In genomic region chr15:52261498-52262242, GRCh38 we compare ENCODE assay signal across 8 cellular contexts. TPM values are rescaled to one million over a fixed set of nuclear protein-coding genes. Genes with fewer than 3 reads are reported as not detected.
DNase-seq lines count a peak whose midpoint lies in the region; ATAC-seq and TF ChIP-seq lines count a peak whose summit lies in the region.

No MANE protein-coding gene starts in this region.

- peaks cover 31% of the 10 kb centered on the region for H3K4me1 Mint-ChIP-seq in activated CD4-positive, alpha-beta T cell treated with anti-CD3 and anti-CD28 coated beads for 36 hours

- H3K27me3 Mint-ChIP-seq in activated CD4-positive, alpha-beta T cell treated with anti-CD3 and anti-CD28 coated beads for 36 hours = no peaks in the 10 kb centered on the region

- H3K9me3 ChIP-seq in HUES48 (ENCODE audit: control insufficient read depth, insufficient read depth, low read length) (no peaks in the 10 kb centered on the region), ectodermal cell (ENCODE audit: control insufficient read depth, low read length) (no peaks in the 10 kb centered on the region), mesodermal cell (ENCODE audit: control insufficient read depth, low read length) (no peaks in the 10 kb centered on the region)

- peaks cover 39% of the 10 kb centered on the region for H3K4me1 ChIP-seq in HUES48 (ENCODE audit: control insufficient read depth, insufficient read depth, low read length)
- H3K4me1 ChIP-seq in ectodermal cell (ENCODE audit: control insufficient read depth, insufficient read depth, low read length) = peaks cover 71% of the 10 kb centered on the region
- peaks cover 25% of the 10 kb centered on the region for H3K4me1 ChIP-seq in mesodermal cell (ENCODE audit: control insufficient read depth, insufficient read depth, low read length, poor library complexity, severe bottlenecking)

- intact Hi-C loops in activated CD4-positive, alpha-beta T cell treated with anti-CD3 and anti-CD28 coated beads for 36 hours (cut with DNase I, micrococcal nuclease) = loop anchor here (2.0 kb wide), 2 partner anchors 297 to 417 kb away; partner anchors contain the start of gene ATOSA (in 1 of the 2)

- peak; percentile 95 for ATAC-seq in GM21528 (IDR thresholded peaks at IDR 0.05; ENCODE audit: low FRiP score, unreplicated experiment)
- peak; percentile 100 for ATAC-seq in activated CD4-positive, alpha-beta T cell treated with anti-CD3 and anti-CD28 coated beads for 36 hours
- peak; percentile 99 for ATAC-seq in stimulated activated naive CD8-positive, alpha-beta T cell treated with anti-CD3 and anti-CD28 coated beads, Interleukin-15, Interleukin-2, amounts not matched to agents 100 U/mL and 50 U/mL, for 24 hours

- H3K9me3 Mint-ChIP-seq in activated CD4-positive, alpha-beta T cell treated with anti-CD3 and anti-CD28 coated beads for 36 hours (ENCODE audit: low read depth) = no peaks in the 10 kb centered on the region

- H3K9ac ChIP-seq in HUES48 (ENCODE audit: low read depth, low read length) = peak overlapping the region; percentile 74

- CTCF ChIA-PET in activated CD4-positive, alpha-beta T cell treated with anti-CD3 and anti-CD28 coated beads for 36 hours (lab: Charles Lee) = interaction anchor here (0.6 to 3.6 kb wide), 11 partner anchors 9 to 474 kb away, joined by 3 to 10 read pairs (median 3); no protein-coding TSS in a partner anchor

- peak; percentile 80 for DNase-seq in GM10266 (ENCODE audit: extremely low spot score)
- DNase-seq in activated CD4-positive, alpha-beta T cell treated with anti-CD3 and anti-CD28 coated beads for 36 hours = peak; percentile 83
- DNase-seq in stimulated activated naive CD8-positive, alpha-beta T cell treated with anti-CD3 and anti-CD28 coated beads, Interleukin-15, Interleukin-2, amounts not matched to agents 100 U/mL and 50 U/mL, for 24 hours = peak; percentile 70
- DNase-seq in NCI-H1048 (lab: John Stamatoyannopoulos, UW) = no peak

- no peaks in the 10 kb centered on the region for H3K36me3 Mint-ChIP-seq in activated CD4-positive, alpha-beta T cell treated with anti-CD3 and anti-CD28 coated beads for 36 hours (ENCODE audit: low read depth)

- H3K4me3 ChIP-seq in HUES48 (ENCODE audit: low read depth, low read length) = peak overlapping the region; percentile 12; the same call in 1 of the 2 replicates
- no peak overlapping the region for H3K4me3 ChIP-seq in ectodermal cell (ENCODE audit: insufficient read depth, low read depth, low read length)
- H3K4me3 ChIP-seq in mesodermal cell (ENCODE audit: extremely low read depth, insufficient read depth, low read length, poor library complexity, severe bottlenecking) = no peak overlapping the region

- WGBS in ectodermal cell, 2 experiments = 5 to 8% methylated on average over 8 of the region's 8 CpGs
- WGBS in mesodermal cell (ENCODE audit: insufficient coverage in 2 of 2), 2 experiments = 10 to 38% methylated on average over 2 to 5 of the region's 8 CpGs

- H3K27me3 ChIP-seq in HUES48 (ENCODE audit: control insufficient read depth, insufficient read depth, low read length) = no peaks in the 10 kb centered on the region
- H3K27me3 ChIP-seq in ectodermal cell (ENCODE audit: control insufficient read depth, insufficient read depth, low read length, poor library complexity, severe bottlenecking) = no peaks in the 10 kb centered on the region

- no peak overlapping the region for H3K4me3 Mint-ChIP-seq in activated CD4-positive, alpha-beta T cell treated with anti-CD3 and anti-CD28 coated beads for 36 hours

- no peak for TF ChIP-seq CTCF in GM10266 (IDR thresholded peaks at IDR 0.05; ENCODE audit: control insufficient read depth, insufficient read depth, low read depth, missing control alignments)

- H3K27ac ChIP-seq in HUES48 (ENCODE audit: low read depth, low read length) (peak overlapping the region; percentile 96), ectodermal cell (ENCODE audit: insufficient read depth, low read depth, low read length, poor library complexity, severe bottlenecking) (peak overlapping the region; percentile 93), mesodermal cell (ENCODE audit: low read depth, low read length, severe bottlenecking) (peak overlapping the region; percentile 80)

- H3K36me3 ChIP-seq in HUES48 (ENCODE audit: control insufficient read depth, insufficient read depth, low read length) = peaks cover 48% of the 10 kb centered on the region
- no peaks in the 10 kb centered on the region for H3K36me3 ChIP-seq in ectodermal cell (ENCODE audit: control insufficient read depth, insufficient read depth, low read length)
- H3K36me3 ChIP-seq in mesodermal cell (ENCODE audit: control insufficient read depth, insufficient read depth, low read length) = no peaks in the 10 kb centered on the region

- peak overlapping the region; percentile 84 for H3K27ac Mint-ChIP-seq in activated CD4-positive, alpha-beta T cell treated with anti-CD3 and anti-CD28 coated beads for 36 hours

- POLR2A ChIA-PET in activated CD4-positive, alpha-beta T cell treated with anti-CD3 and anti-CD28 coated beads for 36 hours (lab: Charles Lee) = interaction anchor here (0.6 to 1.2 kb wide), 3 partner anchors 18 to 469 kb away, joined by 3 to 5 read pairs (median 3); no protein-coding TSS in a partner anchor

RNA-seq across cellular contexts. Expression of gene MYO5C, which starts 33.9 kb away (rescaled TPM):
- under 1 TPM; 0.42 to 0.69 TPM for total RNA-seq in activated CD4-positive, alpha-beta T cell treated with anti-CD3 and anti-CD28 coated beads for 36 hours
- 15.7 TPM for polyA plus RNA-seq in ectodermal cell (2013, experiment 1 of 4)
- polyA plus RNA-seq in ectodermal cell (2013, experiment 2 of 4) = 13.7 TPM
- 9.5 TPM for polyA plus RNA-seq in ectodermal cell (2013, experiment 3 of 4)
- polyA plus RNA-seq in ectodermal cell (2013, experiment 4 of 4) = 9.8 TPM
- polyA plus RNA-seq in mesodermal cell (2013, experiment 1 of 2) = 0.70 TPM
- polyA plus RNA-seq in mesodermal cell (2013, experiment 2 of 2) = 0.56 TPM
